ENCODE assay signal across 29 cellular contexts in genomic region chr1:80164150-80164549, GRCh38.
"Had no signal": no experiment of that assay in that cellular context is flagged by ENCODE, and none has a peak within 500 bp of the region (broad histone marks: within the 10 kb centered on the region; RNA-seq: fewer than 3 reads in every experiment).

No MANE protein-coding gene starts in this region.

- H3K36me3 Mint-ChIP-seq: naive thymus-derived CD8-positive, alpha-beta T cell; stimulated activated effector memory CD8-positive, alpha-beta T cell treated with anti-CD3 and anti-CD28 coated beads, Interleukin-12 subunit alpha, Interleukin-12 subunit beta, amount 100 ng/mL, for 72 hours had no signal

- H3K27ac ChIP-seq: colonic mucosa, epithelial cell of prostate, foreskin keratinocyte, gastroesophageal sphincter, heart left ventricle, hepatocyte, left ventricle myocardium inferior, lower lobe of right lung, ovary, psoas muscle, sigmoid colon, stomach, thyroid gland, upper lobe of left lung had no signal

- H3K9me3 Mint-ChIP-seq: nephron progenitor cell had no signal

- H3K4me3 ChIP-seq: colonic mucosa, gastroesophageal sphincter, heart left ventricle, hepatocyte, left ventricle myocardium inferior, lower lobe of right lung, ovary, psoas muscle, sigmoid colon, stomach, thyroid gland, upper lobe of left lung had no signal

- H3K9me3 ChIP-seq: colonic mucosa, gastroesophageal sphincter, heart left ventricle, left ventricle myocardium inferior, lower lobe of right lung, ovary, psoas muscle, sigmoid colon, stomach, thyroid gland, upper lobe of left lung had no signal

- ATAC-seq: esophagus mucosa; foreskin keratinocyte; gastroesophageal sphincter; heart left ventricle; left colon; lower lobe of right lung; naive thymus-derived CD8-positive, alpha-beta T cell; psoas muscle; right cardiac atrium; stimulated activated effector memory CD8-positive, alpha-beta T cell treated with anti-CD3 and anti-CD28 coated beads, Interleukin-12 subunit alpha, Interleukin-12 subunit beta, amount 100 ng/mL, for 72 hours had no signal

- H3K4me3 Mint-ChIP-seq: dendritic cell treated with granulocyte-macrophage colony-stimulating factor and Interleukin-4, amounts not matched to agents 40 ng/mL and 50 ng/mL, for 4 days; endodermal cell; naive thymus-derived CD8-positive, alpha-beta T cell; nephron progenitor cell; stimulated activated effector memory CD8-positive, alpha-beta T cell treated with anti-CD3 and anti-CD28 coated beads, Interleukin-12 subunit alpha, Interleukin-12 subunit beta, amount 100 ng/mL, for 72 hours had no signal

- DNase-seq: colonic mucosa; effector CD8-positive, alpha-beta T cell; endodermal cell; foreskin keratinocyte; heart left ventricle; kidney; left colon; left ventricle myocardium inferior; lower lobe of right lung; naive thymus-derived CD8-positive, alpha-beta T cell; nephron progenitor cell; occipital lobe; ovary; posterior cingulate gyrus; psoas muscle; right cardiac atrium; sigmoid colon; stimulated activated CD4-positive, alpha-beta T cell treated with anti-CD3 and anti-CD28 coated beads, Interleukin-2, amount 100 ng/mL, for 24 hours; stimulated activated CD4-positive, alpha-beta T cell treated with anti-CD3 and anti-CD28 coated beads, Interleukin-4, amount 100 ng/mL, for 24 hours; stimulated activated naive CD4-positive, alpha-beta T cell treated with Interleukin-2 at 50 U/mL for 16 hours; stomach; thyroid gland; upper lobe of left lung had no signal

- H3K4me1 Mint-ChIP-seq: endodermal cell; naive thymus-derived CD8-positive, alpha-beta T cell; nephron progenitor cell; stimulated activated effector memory CD8-positive, alpha-beta T cell treated with anti-CD3 and anti-CD28 coated beads, Interleukin-12 subunit alpha, Interleukin-12 subunit beta, amount 100 ng/mL, for 72 hours had no signal

- H3K27me3 ChIP-seq: colonic mucosa, foreskin keratinocyte, gastroesophageal sphincter, heart left ventricle, hepatocyte, ovary, sigmoid colon, stomach, thyroid gland, upper lobe of left lung had no signal

- H3K27me3 Mint-ChIP-seq: dendritic cell treated with granulocyte-macrophage colony-stimulating factor and Interleukin-4, amounts not matched to agents 40 ng/mL and 50 ng/mL, for 4 days; naive thymus-derived CD8-positive, alpha-beta T cell had no signal

- H3K27ac Mint-ChIP-seq: dendritic cell treated with granulocyte-macrophage colony-stimulating factor and Interleukin-4, amounts not matched to agents 40 ng/mL and 50 ng/mL, for 4 days; endodermal cell; naive thymus-derived CD8-positive, alpha-beta T cell; nephron progenitor cell; stimulated activated effector memory CD8-positive, alpha-beta T cell treated with anti-CD3 and anti-CD28 coated beads, Interleukin-12 subunit alpha, Interleukin-12 subunit beta, amount 100 ng/mL, for 72 hours had no signal
